In the genomic region with DNA sequence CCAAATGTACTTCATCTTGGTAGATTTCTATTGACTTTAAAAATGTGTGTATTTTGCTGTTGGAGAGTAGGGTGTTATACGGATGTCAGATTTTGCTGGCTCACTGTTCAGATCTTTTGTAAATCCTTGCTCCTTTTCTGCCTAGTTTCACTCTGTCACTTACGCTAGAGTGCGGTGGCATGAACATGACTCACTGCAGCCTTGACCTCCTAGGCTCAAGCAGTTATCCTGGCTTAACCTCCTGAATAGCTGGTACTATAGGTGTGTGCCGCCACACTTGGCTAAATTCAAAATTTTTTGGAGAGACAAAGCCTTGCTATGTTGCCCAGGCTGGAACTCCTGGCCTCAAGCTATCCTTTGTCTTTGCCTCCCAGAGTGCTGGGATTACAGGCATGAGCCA, we compare ENCODE assay signal across 20 cellular contexts. TPM values are rescaled to one million over a fixed set of nuclear protein-coding genes. Genes with fewer than 3 reads are reported as not detected.
DNase-seq lines count a peak whose midpoint lies in the region; ATAC-seq and TF ChIP-seq lines count a peak whose summit lies in the region.
"Had no signal": no experiment of that assay in that cellular context is flagged by ENCODE, and none has a peak within 500 bp of the region (broad histone marks: within the 10 kb centered on the region; RNA-seq: fewer than 3 reads in every experiment).

No MANE protein-coding gene starts in this region.

- no peaks in the 10 kb centered on the region for H3K9me2 ChIP-seq in Karpas-422 (replicated peaks; ENCODE audit: insufficient read depth, low read length)

- DNase-seq in Karpas-422 (peak; percentile 24), adrenal gland (peak in 6 of 7 donors; percentile 29 to 69 (median 48)), endodermal cell (no peak), NCI-H774 (lab: John Stamatoyannopoulos, UW) (no peak), AML-193 (lab: John Stamatoyannopoulos, UW) (no peak), DMS 273 (lab: John Stamatoyannopoulos, UW; ENCODE audit: unreplicated experiment) (no peak), HAP-1 (ENCODE audit: low spot score in 2 of 2) (no peak)
- DNase-seq in stimulated activated effector memory CD8-positive, alpha-beta T cell treated with anti-CD3 and anti-CD28 coated beads, Interleukin-12 subunit alpha, Interleukin-12 subunit beta, amount 100 ng/mL, for 72 hours (ENCODE audit: low spot score in 2 of 2) = no peak
- DNase-seq: Caco-2; CD4-positive, CD25-positive, alpha-beta regulatory T cell; CD8-positive, alpha-beta T cell; DMS 273 treated with DMSO at 0.1 percent for 48 hours; DMS79; GF-D8; GOT3; H7; HFFc6 had no signal

- H3K4me3 ChIP-seq in Karpas-422 (ENCODE audit: low read length) (no peak overlapping the region), adrenal gland (no peak overlapping the region), endodermal cell (ENCODE audit: low read length) (no peak overlapping the region), HAP-1 (no peak overlapping the region)
- H3K4me3 ChIP-seq: BLaER1 had no signal

- H3K4me1 ChIP-seq in Karpas-422 (ENCODE audit: low read length) = no peaks in the 10 kb centered on the region
- H3K4me1 ChIP-seq in adrenal gland (replicated peaks in 1 of 2) = peaks cover 0 to 7% of the 10 kb centered on the region in 2 donors
- no peaks in the 10 kb centered on the region for H3K4me1 ChIP-seq in endodermal cell (ENCODE audit: control insufficient read depth, insufficient read depth, low read length)
- H3K4me1 ChIP-seq in HAP-1 = peaks cover 4% of the 10 kb centered on the region
- H3K4me1 ChIP-seq: Caco-2 had no signal

- peaks cover 75% of the 10 kb centered on the region for H3K36me3 Mint-ChIP-seq in endodermal cell (ENCODE audit: low read depth)
- peaks cover 99% of the 10 kb centered on the region for H3K36me3 Mint-ChIP-seq in stimulated activated effector memory CD8-positive, alpha-beta T cell treated with anti-CD3 and anti-CD28 coated beads, Interleukin-12 subunit alpha, Interleukin-12 subunit beta, amount 100 ng/mL, for 72 hours

- no peak for TF ChIP-seq CTCF in adrenal gland (IDR thresholded peaks at IDR 0.05)
- no peak for TF ChIP-seq CTCF in endodermal cell (conservative IDR thresholded peaks at IDR 0.05)

- no peak overlapping the region for H2AFZ ChIP-seq in Karpas-422 (ENCODE audit: low read length)

- H3K36me3 ChIP-seq in Karpas-422 (ENCODE audit: insufficient read depth, low read length) (peaks cover 46% of the 10 kb centered on the region), adrenal gland (replicated peaks in 1 of 2) (no peaks in the 10 kb centered on the region), endodermal cell (ENCODE audit: control insufficient read depth, insufficient read depth, low read length) (peaks cover 53% of the 10 kb centered on the region), HAP-1 (replicated peaks) (peaks cover 12% of the 10 kb centered on the region)

- H3K9ac ChIP-seq in Karpas-422 (ENCODE audit: low read length) (no peak overlapping the region), endodermal cell (ENCODE audit: extremely low read depth, low read length, poor library complexity, severe bottlenecking) (no peak overlapping the region)
- H3K9ac ChIP-seq: BLaER1 had no signal

- WGBS in adrenal gland, 4 donors = 44 to 61% (median 54%) methylated on average over 4 of the region's 4 CpGs
- WGBS in endodermal cell (ENCODE audit: insufficient coverage in 1 of 2, insufficient read length in 1 of 2), 2 experiments = 95 to 100% methylated on average over 3 to 4 of the region's 4 CpGs

- in situ Hi-C loops in HAP-1 (cut with MboI; ENCODE audit: low sequenced_read_pairs) = no loop called here

- peaks cover 14% of the 10 kb centered on the region for H3K4me1 Mint-ChIP-seq in endodermal cell
- peaks cover 46% of the 10 kb centered on the region for H3K4me1 Mint-ChIP-seq in stimulated activated effector memory CD8-positive, alpha-beta T cell treated with anti-CD3 and anti-CD28 coated beads, Interleukin-12 subunit alpha, Interleukin-12 subunit beta, amount 100 ng/mL, for 72 hours

- intact Hi-C loops in adrenal gland (cut with DNase I) = no loop called here

- no peak for ATAC-seq in stimulated activated effector memory CD8-positive, alpha-beta T cell treated with anti-CD3 and anti-CD28 coated beads, Interleukin-12 subunit alpha, Interleukin-12 subunit beta, amount 100 ng/mL, for 72 hours
- ATAC-seq: CD8-positive, alpha-beta T cell had no signal

- no peaks in the 10 kb centered on the region for H3K27me3 Mint-ChIP-seq in endodermal cell (ENCODE audit: insufficient read depth)
- H3K27me3 Mint-ChIP-seq: B cell; CD4-positive, CD25-positive, alpha-beta regulatory T cell had no signal

- H3K79me2 ChIP-seq in Karpas-422 (ENCODE audit: low read length) = peaks cover 63% of the 10 kb centered on the region

- no peak overlapping the region for H3K4me2 ChIP-seq in Karpas-422 (ENCODE audit: low read depth, low read length, poor library complexity, severe bottlenecking)
- H3K4me2 ChIP-seq: BLaER1 had no signal

- H4K20me1 ChIP-seq in Karpas-422 (ENCODE audit: insufficient read depth, low read depth, low read length) = no peaks in the 10 kb centered on the region

- H3K27me3 ChIP-seq in Karpas-422 (ENCODE audit: low read length) = no peaks in the 10 kb centered on the region
- H3K27me3 ChIP-seq in adrenal gland = no peaks in the 10 kb centered on the region
- H3K27me3 ChIP-seq in endodermal cell (ENCODE audit: control insufficient read depth, insufficient read depth, low read length, poor library complexity, severe bottlenecking) = no peaks in the 10 kb centered on the region
- H3K27me3 ChIP-seq in HAP-1 (ENCODE audit: low read depth) = no peaks in the 10 kb centered on the region
- H3K27me3 ChIP-seq: BLaER1 had no signal

- H3K9me3 ChIP-seq in Karpas-422 (ENCODE audit: low read length) (no peaks in the 10 kb centered on the region), adrenal gland (replicated peaks in 1 of 3) (no peaks in the 10 kb centered on the region), endodermal cell (ENCODE audit: control insufficient read depth, low read length) (peaks cover 10% of the 10 kb centered on the region), HAP-1 (no peaks in the 10 kb centered on the region)
- H3K9me3 ChIP-seq: Caco-2 had no signal

- H3K27ac ChIP-seq in Karpas-422 (ENCODE audit: low read length) (no peak overlapping the region), adrenal gland (peak overlapping the region in 1 of 5 donors; percentile 37), endodermal cell (ENCODE audit: low read depth, low read length) (no peak overlapping the region)
- H3K27ac ChIP-seq: BLaER1, C4-2B had no signal

- H3K27ac Mint-ChIP-seq in endodermal cell = peak overlapping the region; percentile 39
- peak overlapping the region; percentile 34 for H3K27ac Mint-ChIP-seq in stimulated activated effector memory CD8-positive, alpha-beta T cell treated with anti-CD3 and anti-CD28 coated beads, Interleukin-12 subunit alpha, Interleukin-12 subunit beta, amount 100 ng/mL, for 72 hours
- H3K27ac Mint-ChIP-seq: B cell; CD4-positive, CD25-positive, alpha-beta regulatory T cell; CD8-positive, alpha-beta T cell; HFFc6 had no signal

- H3K9me3 Mint-ChIP-seq in endodermal cell = peaks cover 20% of the 10 kb centered on the region
- H3K9me3 Mint-ChIP-seq in stimulated activated effector memory CD8-positive, alpha-beta T cell treated with anti-CD3 and anti-CD28 coated beads, Interleukin-12 subunit alpha, Interleukin-12 subunit beta, amount 100 ng/mL, for 72 hours = peaks cover 4% of the 10 kb centered on the region

- no peak overlapping the region for H3K4me3 Mint-ChIP-seq in endodermal cell
- no peak overlapping the region for H3K4me3 Mint-ChIP-seq in stimulated activated effector memory CD8-positive, alpha-beta T cell treated with anti-CD3 and anti-CD28 coated beads, Interleukin-12 subunit alpha, Interleukin-12 subunit beta, amount 100 ng/mL, for 72 hours
- H3K4me3 Mint-ChIP-seq: B cell; CD4-positive, CD25-positive, alpha-beta regulatory T cell; CD8-positive, alpha-beta T cell; HFFc6 had no signal

- no peak for TF ChIP-seq POLR2A in adrenal gland (IDR thresholded peaks at IDR 0.05)

RNA-seq across cellular contexts. Expression of a gene that starts 29.4 kb away (rescaled TPM):
- 9.7 and 12.1 TPM in 2 replicates for total RNA-seq in Karpas-422 (2014; rRNA removed; shearing (Covaris generic); ENCODE audit: low replicate concordance)
- total RNA-seq in adrenal gland (10 to 100 TPM in 7 of 8 donors, 1 to 10 TPM in 1; 9.1 to 21.6 (median 12.7) TPM), endodermal cell (10 to 100 TPM; 19.8 to 24.2 TPM)
- 10 to 100 TPM in 1 of 3 donors, 1 to 10 TPM in 2; 8.6 to 27.8 (median 9.7) TPM for polyA plus RNA-seq in adrenal gland
- polyA plus RNA-seq in endodermal cell (2013, experiment 1 of 2) = 18.5 TPM
- polyA plus RNA-seq in endodermal cell (2013, experiment 2 of 2) = 17.5 TPM

Comparison
In these comparisons a context has a peak if more than half of its experiments do, and no peak if none do; other contexts are left out.
1. DNase-seq: peak in Karpas-422 (single experiment) and adrenal gland (6 of 7); none in endodermal cell (single experiment), stimulated activated effector memory CD8-positive, alpha-beta T cell treated with anti-CD3 and anti-CD28 coated beads, Interleukin-12 subunit alpha, Interleukin-12 subunit beta, amount 100 ng/mL, for 72 hours (0 of 2), NCI-H774 (single experiment), AML-193 (0 of 2), DMS 273 (single experiment) and HAP-1 (0 of 2).